ENCODE assay signal across 8 cellular contexts in the genomic region with DNA sequence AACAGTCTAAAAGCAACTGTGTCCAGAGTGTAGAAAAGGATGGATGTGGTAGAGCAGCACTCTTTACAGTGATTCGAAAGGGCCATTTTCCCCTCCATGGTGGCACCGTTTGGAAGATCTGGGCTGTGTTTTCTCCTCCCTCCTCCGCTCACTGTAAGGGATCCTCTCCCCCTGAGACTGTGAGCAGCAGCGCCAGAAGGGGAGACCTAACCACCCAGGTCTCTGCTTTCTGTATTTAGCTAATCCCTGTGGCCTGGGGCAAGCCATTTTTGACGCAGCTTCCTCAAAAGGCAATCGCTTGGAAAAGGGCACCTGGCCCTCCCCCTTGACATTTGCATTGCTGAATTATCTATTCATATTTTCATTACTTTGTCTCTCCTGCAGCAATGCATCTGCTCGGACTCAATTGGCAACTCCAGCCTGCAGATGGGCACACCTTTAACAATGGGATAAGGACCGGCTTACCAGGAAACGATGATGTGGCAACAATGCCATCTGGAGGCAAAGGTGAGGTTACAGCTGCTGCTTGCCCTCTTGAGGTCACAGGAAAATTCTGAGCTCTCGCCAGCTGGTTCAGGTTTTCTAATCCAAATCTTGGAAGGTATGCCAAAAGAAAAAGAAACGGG.
A peak's percentile ranks its signal among the peaks of the same experiment; 100 is the strongest.
DNase-seq lines count a peak whose midpoint lies in the region; ATAC-seq and TF ChIP-seq lines count a peak whose summit lies in the region.

No MANE protein-coding gene starts in this region.

- no peak overlapping the region for H3K27ac Mint-ChIP-seq in stimulated activated memory B cell treated with anti-CD40 and anti-IgM and Interleukin-4, amounts not matched to agents 10 μg/mL and 1 μg/mL and 100 μg/mL, for 72 hours

- ATAC-seq in GM21360 (IDR thresholded peaks at IDR 0.05; ENCODE audit: unreplicated experiment) = peak; percentile 65
- peak; percentile 81 for ATAC-seq in left ventricle myocardium superior
- ATAC-seq in stimulated activated memory B cell treated with anti-CD40 and anti-IgM and Interleukin-4, amounts not matched to agents 10 μg/mL and 1 μg/mL and 100 μg/mL, for 72 hours = no peak
- ATAC-seq in GM21737 (IDR thresholded peaks at IDR 0.05; ENCODE audit: unreplicated experiment) = no peak

- no peaks in the 10 kb centered on the region for H3K4me1 ChIP-seq in MM.1S (ENCODE audit: low read length)

- H3K9me3 ChIP-seq in MM.1S (replicated peaks; ENCODE audit: insufficient read depth, low read length) = no peaks in the 10 kb centered on the region

- peaks cover 6% of the 10 kb centered on the region for H3K4me1 Mint-ChIP-seq in stimulated activated memory B cell treated with anti-CD40 and anti-IgM and Interleukin-4, amounts not matched to agents 10 μg/mL and 1 μg/mL and 100 μg/mL, for 72 hours

- H3K9me2 ChIP-seq in MM.1S (replicated peaks; ENCODE audit: insufficient read depth, low read length) = no peaks in the 10 kb centered on the region

- H3K4me3 ChIP-seq in MM.1S (ENCODE audit: low read length) = no peak overlapping the region

- peaks cover 8% of the 10 kb centered on the region for H3K27me3 Mint-ChIP-seq in stimulated activated memory B cell treated with anti-CD40 and anti-IgM and Interleukin-4, amounts not matched to agents 10 μg/mL and 1 μg/mL and 100 μg/mL, for 72 hours

- H3F3A ChIP-seq in MM.1S (ENCODE audit: insufficient read depth, low read length) = no peaks in the 10 kb centered on the region

- peak; percentile 75 for TF ChIP-seq CTCF in MM.1S (IDR thresholded peaks at IDR 0.05; ENCODE audit: low read length)

- intact Hi-C loops in left ventricle myocardium superior (cut with micrococcal nuclease) = no loop called here

- peaks cover 7% of the 10 kb centered on the region for H3K9me3 Mint-ChIP-seq in stimulated activated memory B cell treated with anti-CD40 and anti-IgM and Interleukin-4, amounts not matched to agents 10 μg/mL and 1 μg/mL and 100 μg/mL, for 72 hours

- H3K79me2 ChIP-seq in MM.1S (ENCODE audit: low read length) = no peaks in the 10 kb centered on the region

- no peaks in the 10 kb centered on the region for H3K36me3 ChIP-seq in MM.1S (replicated peaks; ENCODE audit: insufficient read depth, low read length)

- no peaks in the 10 kb centered on the region for H4K20me1 ChIP-seq in MM.1S (ENCODE audit: insufficient read depth, low read length)

- H3K9ac ChIP-seq in MM.1S (ENCODE audit: low read length) = no peak overlapping the region

- no peak overlapping the region for H3K4me3 Mint-ChIP-seq in stimulated activated memory B cell treated with anti-CD40 and anti-IgM and Interleukin-4, amounts not matched to agents 10 μg/mL and 1 μg/mL and 100 μg/mL, for 72 hours

- no peaks in the 10 kb centered on the region for H3K27me3 ChIP-seq in MM.1S (replicated peaks; ENCODE audit: insufficient read depth, low read length)

- no peak overlapping the region for H3K27ac ChIP-seq in MM.1S (ENCODE audit: low read length)

- no peak overlapping the region for H3K4me2 ChIP-seq in MM.1S (ENCODE audit: low read depth, low read length)

- DNase-seq in DMS53 (lab: John Stamatoyannopoulos, UW) = peak; percentile 85
- DNase-seq in MM.1S = peak; percentile 56
- DNase-seq in SW480 (ENCODE audit: low spot score) = peak; percentile 76
- peak; percentile 26 for DNase-seq in left ventricle myocardium superior
- DNase-seq in stromal cell of bone marrow (ENCODE audit: low read depth) = peak; percentile 8

- no peaks in the 10 kb centered on the region for H3K36me3 Mint-ChIP-seq in stimulated activated memory B cell treated with anti-CD40 and anti-IgM and Interleukin-4, amounts not matched to agents 10 μg/mL and 1 μg/mL and 100 μg/mL, for 72 hours

- no peak overlapping the region for H2AFZ ChIP-seq in MM.1S (ENCODE audit: low read length)

Comparison
In these comparisons a context has a peak if more than half of its experiments do, and no peak if none do; other contexts are left out.
1. DNase-seq: peak in every context shown above with its lines; median percentile 85 in DMS53; 76 in SW480; 56 in MM.1S; 26 in left ventricle myocardium superior; 8 in stromal cell of bone marrow.
2. ATAC-seq: peak in GM21360 (single experiment) and left ventricle myocardium superior (single experiment); none in stimulated activated memory B cell treated with anti-CD40 and anti-IgM and Interleukin-4, amounts not matched to agents 10 μg/mL and 1 μg/mL and 100 μg/mL, for 72 hours (single experiment) and GM21737 (single experiment).